19 cellular contexts compared by ENCODE assay signal in genomic region chr1:14294860-14295259, GRCh38.
DNase-seq lines count a peak whose midpoint lies in the region; ATAC-seq, FAIRE-seq and TF ChIP-seq lines count a peak whose summit lies in the region.
"Had no signal": no experiment of that assay in that cellular context is flagged by ENCODE, and none has a peak within 500 bp of the region (broad histone marks: within the 10 kb centered on the region; RNA-seq: fewer than 3 reads in every experiment).

No MANE protein-coding gene starts in this region.

- no peak overlapping the region for H4K8ac ChIP-seq in trophoblast cell (ENCODE audit: low read depth, low read length)

- H3K79me2 ChIP-seq in K562 (ENCODE audit: control insufficient read depth, insufficient read depth, low read length) = no peaks in the 10 kb centered on the region
- H3K79me2 ChIP-seq in trophoblast cell (ENCODE audit: control insufficient read depth, insufficient read depth, low read length, poor library complexity) = no peaks in the 10 kb centered on the region

- WGBS in K562 (ENCODE audit: insufficient coverage, low coverage, missing lambda C conversion rate) = 0% methylated on average over 1 of the region's 1 CpG
- no CpG with 5 or more reads among the region's 1 CpG for WGBS in trophoblast cell (ENCODE audit: extremely low coverage, insufficient coverage, insufficient read length)

- no peak overlapping the region for H3K14ac ChIP-seq in trophoblast cell (ENCODE audit: low read length)

- no peak for TF ChIP-seq RAD21 in K562 (CRISPR knock-in tag; conservative IDR thresholded peaks at IDR 0.05 in 1 of 2, IDR thresholded peaks at IDR 0.05 in 1 of 2)

- no peak overlapping the region for H2BK120ac ChIP-seq in trophoblast cell (ENCODE audit: insufficient read depth, low read length, poor library complexity)

- H3K4me1 ChIP-seq in A673 (ENCODE audit: insufficient read depth, low read length, poor library complexity, severe bottlenecking) (no peaks in the 10 kb centered on the region), K562 (replicated peaks in 1 of 2; ENCODE audit: control insufficient read depth in 2 of 2, insufficient read depth in 2 of 2, low read length in 2 of 2) (no peaks in the 10 kb centered on the region), trophoblast cell (ENCODE audit: control insufficient read depth in 1 of 2, insufficient read depth in 2 of 2, low read length in 2 of 2) (no peaks in the 10 kb centered on the region), colonic mucosa (no peaks in the 10 kb centered on the region)

- no peak overlapping the region for H3K9ac ChIP-seq in K562 (ENCODE audit: insufficient read depth in 1 of 2, low read depth in 2 of 2, low read length in 2 of 2)
- H3K9ac ChIP-seq in trophoblast cell (ENCODE audit: low read length) = no peak overlapping the region
- H3K9ac ChIP-seq in colonic mucosa (ENCODE audit: low read depth in 2 of 2, low read length in 2 of 2) = no peak overlapping the region

- in situ Hi-C loops in K562 (cut with MboI) = no loop called here

- no peak overlapping the region for H4K91ac ChIP-seq in trophoblast cell (ENCODE audit: low read depth, low read length)

- TF ChIP-seq POLR2A in K562 (conservative IDR thresholded peaks at IDR 0.05) = no peak

- H3K27me3 ChIP-seq in A673 (replicated peaks; ENCODE audit: insufficient read depth, low read depth, low read length, poor library complexity) = no peaks in the 10 kb centered on the region
- H3K27me3 ChIP-seq in K562 (ENCODE audit: control insufficient read depth in 2 of 2, insufficient read depth in 2 of 2, low read length in 2 of 2) = peaks cover 8 to 42% of the 10 kb centered on the region in 2 experiments; a peak in 4 of 5 replicates
- no peaks in the 10 kb centered on the region for H3K27me3 ChIP-seq in trophoblast cell (ENCODE audit: insufficient read depth, low read length)
- no peaks in the 10 kb centered on the region for H3K27me3 ChIP-seq in colonic mucosa

- BruUV-seq in A673 (replicated peaks; lab: Mats Ljungman, UMichigan) (no TSS peak), K562 (replicated peaks; lab: Mats Ljungman, UMichigan) (no TSS peak)

- H4K20me1 ChIP-seq in K562 (replicated peaks; ENCODE audit: control insufficient read depth, insufficient read depth, low read length) = no peaks in the 10 kb centered on the region

- H3K4me3 ChIP-seq in A673 (ENCODE audit: low read depth, low read length, poor library complexity, severe bottlenecking) (no peak overlapping the region), K562 (no peak overlapping the region), trophoblast cell (ENCODE audit: low read depth, low read length) (no peak overlapping the region), colonic mucosa (no peak overlapping the region)

- no peak overlapping the region for H2BK5ac ChIP-seq in trophoblast cell (ENCODE audit: low read depth, low read length, poor library complexity)

- DNase-seq in A673 (ENCODE audit: low spot score) (peak; percentile 7), M059J (ENCODE audit: low read depth) (peak; percentile 35), K562 (ENCODE audit: extremely low read depth in 1 of 4, low spot score in 3 of 4) (no peak), trophoblast cell (peak; percentile 43 to 60), colonic mucosa (no peak), epidermal melanocyte (ENCODE audit: insufficient read length, low spot score) (no peak)
- DNase-seq: C1 segment of cervical spinal cord; CD4-positive, CD25-positive, alpha-beta regulatory T cell; CD8-positive, alpha-beta memory T cell; COR-L47; GDM1; GOT3; H7; HFFc6 had no signal

- H3K9me1 ChIP-seq in K562 (ENCODE audit: control insufficient read depth, insufficient read depth, low read length) = no peaks in the 10 kb centered on the region

- H3K79me1 ChIP-seq in trophoblast cell (ENCODE audit: low read length) = no peaks in the 10 kb centered on the region

- H2BK12ac ChIP-seq in trophoblast cell (ENCODE audit: low read length) = no peak overlapping the region

- no peak overlapping the region for H2AK5ac ChIP-seq in trophoblast cell (ENCODE audit: low read length)

- FAIRE-seq in K562 (lab: Jason Lieb, UNC) = no peak
- FAIRE-seq: GM12892, HepG2 had no signal

- ATAC-seq in K562 (no peak), HG03354 (IDR thresholded peaks at IDR 0.05; ENCODE audit: poor library complexity, severe bottlenecking, unreplicated experiment) (no peak)
- ATAC-seq: HCT116, HepG2 had no signal

- no peak overlapping the region for H3K27ac ChIP-seq in A673 (ENCODE audit: low read depth, low read length, poor library complexity, severe bottlenecking)
- no peak overlapping the region for H3K27ac ChIP-seq in K562 (ENCODE audit: extremely low read depth, low read depth, low read length)
- no peak overlapping the region for H3K27ac ChIP-seq in trophoblast cell (ENCODE audit: low read depth, low read length)
- no peak overlapping the region for H3K27ac ChIP-seq in colonic mucosa
- H3K27ac ChIP-seq: 22Rv1 had no signal

- TF ChIP-seq CTCF in A673 (conservative IDR thresholded peaks at IDR 0.05; ENCODE audit: low read depth, low read length) = no peak
- no peak for TF ChIP-seq CTCF in K562 (IDR thresholded peaks at IDR 0.05 in 2 of 3, conservative IDR thresholded peaks at IDR 0.05 in 1 of 3; ENCODE audit: insufficient read depth in 2 of 3, low read depth in 1 of 3, low read length in 3 of 3)
- no peak for TF ChIP-seq CTCF in colonic mucosa (IDR thresholded peaks at IDR 0.05)

- no peak overlapping the region for H4K12ac ChIP-seq in trophoblast cell (ENCODE audit: low read depth, low read length)

- intact Hi-C loops in A673 (cut with micrococcal nuclease; ENCODE audit: unreplicated experiment) (no loop called here), K562 (cut with micrococcal nuclease) (no loop called here), colonic mucosa (cut with DNase I) (no loop called here)

- CTCF ChIA-PET in A673 (lab: Charles Lee) (no interaction called here), K562 (lab: Yijun Ruan, JAX; ENCODE audit: low intra/inter-chr PET ratio) (no interaction called here)

- H3K4ac ChIP-seq in trophoblast cell (ENCODE audit: low read depth, low read length) = no peak overlapping the region

- H3K9me3 ChIP-seq in A673 (ENCODE audit: low read depth, low read length, poor library complexity, severe bottlenecking) = no peaks in the 10 kb centered on the region
- H3K9me3 ChIP-seq in K562 (replicated peaks; ENCODE audit: control insufficient read depth, insufficient read depth, low read depth, low read length) = no peaks in the 10 kb centered on the region
- H3K9me3 ChIP-seq in trophoblast cell (ENCODE audit: insufficient read depth, low read depth, low read length) = peaks cover 4% of the 10 kb centered on the region
- no peaks in the 10 kb centered on the region for H3K9me3 ChIP-seq in colonic mucosa

- no peak for TF ChIP-seq EP300 in K562 (IDR thresholded peaks at IDR 0.05; ENCODE audit: low read length)

- H3K4me2 ChIP-seq in K562 (ENCODE audit: insufficient read depth, low read length) = no peak overlapping the region
- no peak overlapping the region for H3K4me2 ChIP-seq in trophoblast cell (ENCODE audit: low read length)

- H3K18ac ChIP-seq in trophoblast cell (ENCODE audit: low read length) = no peak overlapping the region

- H3K23ac ChIP-seq in trophoblast cell (ENCODE audit: low read length) = no peak overlapping the region

- no peak overlapping the region for H2AFZ ChIP-seq in K562 (ENCODE audit: low read depth, low read length)
- no peak overlapping the region for H2AFZ ChIP-seq in trophoblast cell (ENCODE audit: insufficient read depth, low read length, poor library complexity)

- H3K36me3 ChIP-seq in A673 (ENCODE audit: insufficient read depth, low read length, poor library complexity, severe bottlenecking) = no peaks in the 10 kb centered on the region
- H3K36me3 ChIP-seq in K562 (ENCODE audit: control insufficient read depth, insufficient read depth, low read length) = no peaks in the 10 kb centered on the region
- no peaks in the 10 kb centered on the region for H3K36me3 ChIP-seq in trophoblast cell (ENCODE audit: control insufficient read depth in 1 of 2, insufficient read depth in 2 of 2, low read length in 2 of 2)
- H3K36me3 ChIP-seq in colonic mucosa = no peaks in the 10 kb centered on the region

- POLR2A ChIA-PET in A673 (lab: Charles Lee; ENCODE audit: low non-redundant PET) (no interaction called here), K562 (lab: Yijun Ruan, JAX) (no interaction called here)

TF ChIP-seq in K562, 482 proteins besides CTCF, POLR2A, EP300 and RAD21:
- TF ChIP-seq TBL1XR1 (IDR thresholded peaks at IDR 0.05; ENCODE audit: low read length in 2 of 2) = no peak
- TF ChIP-seq ZFP36 (IDR thresholded peaks at IDR 0.05; ENCODE audit: low read depth, low read length, partially characterized antibody) = peak; percentile 57
- peak; percentile 65 for TF ChIP-seq RBM25 (IDR thresholded peaks at IDR 0.05; ENCODE audit: low read depth, low read length, severe bottlenecking)

Comparison
In these comparisons a context has a peak if more than half of its experiments do, and no peak if none do; other contexts are left out.
1. DNase-seq: peak in A673 (single experiment), M059J (single experiment) and trophoblast cell (2 of 2); none in K562 (0 of 4), colonic mucosa (single experiment) and epidermal melanocyte (single experiment).